In the genomic region with DNA sequence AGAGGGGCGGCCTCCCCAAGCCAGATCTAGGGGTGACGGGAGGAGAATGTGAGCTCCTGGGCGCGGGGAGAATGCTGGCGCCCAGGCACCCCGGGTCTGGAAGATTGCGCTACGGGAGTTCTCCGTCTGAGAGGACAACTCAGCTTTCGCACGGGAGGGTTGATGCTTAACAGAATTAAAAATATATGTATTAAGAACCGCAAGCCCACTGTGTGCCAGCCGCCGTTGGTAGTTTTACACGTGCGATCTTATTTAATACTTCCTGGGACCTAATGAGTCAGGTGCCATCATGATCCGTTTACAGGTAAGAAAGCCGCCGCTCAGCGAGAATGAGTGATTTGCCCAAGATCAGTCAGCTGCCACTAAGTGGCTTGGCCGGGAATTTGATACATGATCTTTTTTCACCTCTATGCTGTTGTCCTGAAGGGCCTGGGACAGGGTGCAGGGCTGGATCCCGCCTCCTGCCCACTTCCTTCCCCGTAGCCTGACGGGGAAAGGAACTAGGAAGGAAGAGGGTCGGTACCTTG, we compare ENCODE assay signal across 8 cellular contexts. TPM values are rescaled to one million over a fixed set of nuclear protein-coding genes. Genes with fewer than 3 reads are reported as not detected.
DNase-seq lines count a peak whose midpoint lies in the region; ATAC-seq and TF ChIP-seq lines count a peak whose summit lies in the region.

No MANE protein-coding gene starts in this region.

- H3K27ac Mint-ChIP-seq in progenitor cell of endocrine pancreas, result no peak overlapping the region
- H3K27ac Mint-ChIP-seq in T-helper 2 cell treated with Interferon-gamma antibody and Interleukin-4, amounts not matched to agents 5 μg/mL and 100 μg/mL, for 36 hours, result no peak overlapping the region

- peak overlapping the region; percentile 91 for H3K4me3 ChIP-seq in fibroblast of villous mesenchyme (ENCODE audit: low read depth, low read length)

- ATAC-seq in GM18498 (IDR thresholded peaks at IDR 0.05; ENCODE audit: unreplicated experiment), result no peak

- no peaks in the 10 kb centered on the region for H3K36me3 Mint-ChIP-seq in progenitor cell of endocrine pancreas (ENCODE audit: insufficient read depth)
- H3K36me3 Mint-ChIP-seq in T-helper 2 cell treated with Interferon-gamma antibody and Interleukin-4, amounts not matched to agents 5 μg/mL and 100 μg/mL, for 36 hours (ENCODE audit: low read depth), result no peaks in the 10 kb centered on the region

- peaks cover 63% of the 10 kb centered on the region for H3K27me3 Mint-ChIP-seq in progenitor cell of endocrine pancreas
- H3K27me3 Mint-ChIP-seq in T-helper 2 cell treated with Interferon-gamma antibody and Interleukin-4, amounts not matched to agents 5 μg/mL and 100 μg/mL, for 36 hours (ENCODE audit: low read depth), result peaks cover 57% of the 10 kb centered on the region

- H3K4me1 Mint-ChIP-seq in progenitor cell of endocrine pancreas (ENCODE audit: low read depth), result peaks cover 15% of the 10 kb centered on the region
- H3K4me1 Mint-ChIP-seq in T-helper 2 cell treated with Interferon-gamma antibody and Interleukin-4, amounts not matched to agents 5 μg/mL and 100 μg/mL, for 36 hours (ENCODE audit: low read depth), result peaks cover 2% of the 10 kb centered on the region

- H3K4me3 Mint-ChIP-seq in progenitor cell of endocrine pancreas (ENCODE audit: low read depth), result peak overlapping the region; percentile 63
- no peak overlapping the region for H3K4me3 Mint-ChIP-seq in T-helper 2 cell treated with Interferon-gamma antibody and Interleukin-4, amounts not matched to agents 5 μg/mL and 100 μg/mL, for 36 hours

- TF ChIP-seq CTCF in GM10266 (IDR thresholded peaks at IDR 0.05; ENCODE audit: control insufficient read depth, insufficient read depth, low read depth, missing control alignments) (no peak), fibroblast of villous mesenchyme (IDR thresholded peaks at IDR 0.05; ENCODE audit: insufficient read depth, low read depth, low read length) (no peak), progenitor cell of endocrine pancreas (IDR thresholded peaks at IDR 0.05; ENCODE audit: unreplicated experiment) (no peak)

- peak; percentile 26 for DNase-seq in GM10266 (ENCODE audit: extremely low spot score)
- DNase-seq in NCI-H82 (lab: John Stamatoyannopoulos, UW), result peak; percentile 65
- peak; percentile 5 for DNase-seq in fibroblast of villous mesenchyme (ENCODE audit: low read depth)
- DNase-seq in progenitor cell of endocrine pancreas (ENCODE audit: low spot score, unreplicated experiment), result no peak
- no peak for DNase-seq in AG08395 (ENCODE audit: low spot score)
- no peak for DNase-seq in T-helper 2 cell treated with Interferon-gamma antibody and Interleukin-4, amounts not matched to agents 5 μg/mL and 100 μg/mL, for 36 hours (ENCODE audit: low spot score)
- no peak for DNase-seq in activated effector memory CD4-positive, alpha-beta T cell treated with Interleukin-2 at 50 U/mL for 16 hours

- H3K9me3 Mint-ChIP-seq in progenitor cell of endocrine pancreas (ENCODE audit: low read depth), result no peaks in the 10 kb centered on the region
- H3K9me3 Mint-ChIP-seq in T-helper 2 cell treated with Interferon-gamma antibody and Interleukin-4, amounts not matched to agents 5 μg/mL and 100 μg/mL, for 36 hours, result no peaks in the 10 kb centered on the region

RNA-seq across cellular contexts. Expression of gene VAT1L, which starts 0.8 kb away (rescaled TPM):
- total RNA-seq in fibroblast of villous mesenchyme, result 37.6 and 59.3 TPM in 2 replicates
- 0.67 and 1.1 TPM in 2 replicates for total RNA-seq in progenitor cell of endocrine pancreas

Comparison
In these comparisons a context has a peak if more than half of its experiments do, and no peak if none do; other contexts are left out.
1. DNase-seq: peak in GM10266 (single experiment), NCI-H82 (single experiment) and fibroblast of villous mesenchyme (single experiment); none in progenitor cell of endocrine pancreas (single experiment), AG08395 (single experiment), T-helper 2 cell treated with Interferon-gamma antibody and Interleukin-4, amounts not matched to agents 5 μg/mL and 100 μg/mL, for 36 hours (single experiment) and activated effector memory CD4-positive, alpha-beta T cell treated with Interleukin-2 at 50 U/mL for 16 hours (single experiment).
2. RNA of gene VAT1L, which starts 0.8 kb away (total RNA-seq): 37.6 to 59.3 TPM in fibroblast of villous mesenchyme; 0.67 to 1.1 TPM in progenitor cell of endocrine pancreas; every median in the first group is over 10 times any median in the second.